Comparison of ENCODE assay signal across 30 cellular contexts in the genomic region with DNA sequence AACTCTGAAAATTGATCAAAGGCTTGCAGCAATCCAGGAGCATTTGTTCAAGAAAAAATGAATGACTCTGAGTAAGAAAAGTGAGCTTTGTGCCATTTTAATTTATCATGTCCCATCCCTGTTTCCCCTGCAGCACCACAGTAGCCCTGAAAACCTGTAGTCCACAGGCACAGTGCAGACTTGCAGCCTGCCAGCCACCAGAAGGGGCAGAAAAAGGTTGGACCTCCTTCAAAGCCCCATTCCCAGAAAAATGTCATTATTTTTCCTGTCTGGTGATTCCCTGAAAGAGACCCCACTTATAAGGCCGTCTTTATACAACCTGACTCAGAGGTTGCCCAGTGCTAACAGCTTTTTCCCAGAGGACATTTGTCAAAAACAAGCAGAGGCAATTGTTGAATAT.
DNase-seq lines count a peak whose midpoint lies in the region; ATAC-seq and TF ChIP-seq lines count a peak whose summit lies in the region.
"Had no signal": no experiment of that assay in that cellular context is flagged by ENCODE, and none has a peak within 500 bp of the region (broad histone marks: within the 10 kb centered on the region; RNA-seq: fewer than 3 reads in every experiment).

No MANE protein-coding gene starts in this region.

- DNase-seq in GM23338 (ENCODE audit: low spot score) (peak; percentile 18), NCI-H2081 treated with DMSO at 0.1 percent for 48 hours (lab: John Stamatoyannopoulos, UW) (peak; percentile 41), SK-MEL-5 (ENCODE audit: low read depth, low spot score) (peak; percentile 24), neural progenitor cell (ENCODE audit: low spot score) (peak; percentile 26), lower lobe of right lung (no peak), hepatocyte (ENCODE audit: low spot score) (no peak)
- DNase-seq: ACHN; activated CD4-positive, alpha-beta memory T cell treated with anti-CD3 and anti-CD28 coated beads for 36 hours; activated CD4-positive, CD25-positive, alpha-beta regulatory T cell treated with anti-CD3 and anti-CD28 coated beads, Interleukin-2, amount 50 U/mL, for 72 hours; Kasumi-1; NCI-H2171 treated with DMSO at 0.1 percent for 48 hours; NCI-H524; NK-92 treated with Interleukin-12 subunit alpha and Interleukin-12 subunit beta, amount 100 ng/mL, for 24 hours; PC-9; right cardiac atrium; stimulated activated CD4-positive, alpha-beta T cell treated with anti-CD3 and anti-CD28 coated beads, Interleukin-1b, Interleukin-23, amount 100 ng/mL, for 48 hours; stimulated activated naive CD4-positive, alpha-beta T cell treated with Interleukin-2 at 50 U/mL for 16 hours had no signal

- WGBS in hepatocyte (ENCODE audit: low lambda C conversion rate, missing lambda C conversion rate): 48% methylated on average over 1 of the region's 1 CpG

- H3K27ac ChIP-seq in GM23338 (ENCODE audit: low read depth) (no peak overlapping the region), neural progenitor cell (no peak overlapping the region), lower lobe of right lung (no peak overlapping the region), hepatocyte (no peak overlapping the region)
- H3K27ac ChIP-seq: breast epithelium, HL-60, parathyroid adenoma, PC-9 had no signal

- H3K9ac ChIP-seq in neural progenitor cell: no peak overlapping the region
- H3K9ac ChIP-seq: parathyroid adenoma had no signal

- TF ChIP-seq CTCF in GM23338 (conservative IDR thresholded peaks at IDR 0.05; ENCODE audit: low read depth in 2 of 2) (peak in 1 of 2 experiments; percentile 15; a peak in 1 of 4 replicates), neural progenitor cell (IDR thresholded peaks at IDR 0.05) (peak; percentile 17), lower lobe of right lung (IDR thresholded peaks at IDR 0.05) (no peak), hepatocyte (IDR thresholded peaks at IDR 0.05; ENCODE audit: poor library complexity) (no peak)

- intact Hi-C loops in lower lobe of right lung (cut with DNase I): no loop called here

- H3K27me3 ChIP-seq in GM23338 (ENCODE audit: insufficient read depth): no peaks in the 10 kb centered on the region
- H3K27me3 ChIP-seq in neural progenitor cell: no peaks in the 10 kb centered on the region
- no peaks in the 10 kb centered on the region for H3K27me3 ChIP-seq in lower lobe of right lung (ENCODE audit: low read depth)
- H3K27me3 ChIP-seq in hepatocyte: no peaks in the 10 kb centered on the region
- H3K27me3 ChIP-seq: breast epithelium had no signal

- H3K36me3 Mint-ChIP-seq in GM23338 (ENCODE audit: low read depth) (peaks cover 2% of the 10 kb centered on the region; the same call in 2 of the 3 replicates), neural progenitor cell (no peaks in the 10 kb centered on the region)
- H3K36me3 Mint-ChIP-seq: activated CD4-positive, alpha-beta memory T cell treated with anti-CD3 and anti-CD28 coated beads for 36 hours had no signal

- H3K4me2 ChIP-seq in GM23338 (no peak overlapping the region), neural progenitor cell (peak overlapping the region; percentile 21), hepatocyte (no peak overlapping the region)
- H3K4me2 ChIP-seq: PC-9, smooth muscle cell had no signal

- no peaks in the 10 kb centered on the region for H4K20me1 ChIP-seq in GM23338 (replicated peaks; ENCODE audit: insufficient read depth)
- H4K20me1 ChIP-seq in neural progenitor cell (ENCODE audit: low read depth): no peaks in the 10 kb centered on the region
- no peaks in the 10 kb centered on the region for H4K20me1 ChIP-seq in hepatocyte (ENCODE audit: insufficient read depth, poor library complexity, severe bottlenecking)

- H3K27ac Mint-ChIP-seq in GM23338: no peak overlapping the region
- H3K27ac Mint-ChIP-seq in neural progenitor cell: no peak overlapping the region
- H3K27ac Mint-ChIP-seq: activated CD4-positive, alpha-beta memory T cell treated with anti-CD3 and anti-CD28 coated beads for 36 hours; activated naive CD8-positive, alpha-beta T cell; B cell had no signal

- no peaks in the 10 kb centered on the region for H3K9me3 Mint-ChIP-seq in GM23338
- no peaks in the 10 kb centered on the region for H3K9me3 Mint-ChIP-seq in neural progenitor cell
- H3K9me3 Mint-ChIP-seq: activated CD4-positive, alpha-beta memory T cell treated with anti-CD3 and anti-CD28 coated beads for 36 hours; neural crest cell had no signal

- H3K27me3 Mint-ChIP-seq in GM23338 (ENCODE audit: insufficient read depth, low read depth, poor library complexity) (peaks cover 1% of the 10 kb centered on the region), neural progenitor cell (ENCODE audit: insufficient read depth, low read depth) (peaks cover 2% of the 10 kb centered on the region)
- H3K27me3 Mint-ChIP-seq: activated CD4-positive, alpha-beta memory T cell treated with anti-CD3 and anti-CD28 coated beads for 36 hours; activated naive CD8-positive, alpha-beta T cell; B cell had no signal

- peak; percentile 20 for ATAC-seq in GM23338
- ATAC-seq in lower lobe of right lung: no peak
- ATAC-seq in HG03520 (IDR thresholded peaks at IDR 0.05; ENCODE audit: unreplicated experiment): no peak
- ATAC-seq: GM12878, HepG2, left lobe of liver, right cardiac atrium, Right ventricle myocardium inferior, SK-N-SH treated with all-trans-retinoic acid at 6 μM for 48 hours had no signal

- in situ Hi-C loops in SK-MEL-5 (cut with HindIII; ENCODE audit: low pct_unique_long_range_greater_than_20kb, low sequenced_read_pairs): no loop called here

- H3K4me1 ChIP-seq in GM23338 (ENCODE audit: insufficient read depth) (peaks cover 9% of the 10 kb centered on the region), neural progenitor cell (peaks cover 22% of the 10 kb centered on the region), lower lobe of right lung (no peaks in the 10 kb centered on the region), hepatocyte (ENCODE audit: insufficient read depth) (peaks cover 8% of the 10 kb centered on the region)
- H3K4me1 ChIP-seq: breast epithelium, parathyroid adenoma had no signal

- H3K4me3 Mint-ChIP-seq in GM23338: no peak overlapping the region
- H3K4me3 Mint-ChIP-seq in neural progenitor cell: no peak overlapping the region
- H3K4me3 Mint-ChIP-seq: activated CD4-positive, alpha-beta memory T cell treated with anti-CD3 and anti-CD28 coated beads for 36 hours; activated naive CD8-positive, alpha-beta T cell; B cell; neural crest cell had no signal

- H3F3A ChIP-seq in GM23338 (replicated peaks; ENCODE audit: low read depth): peaks cover 5% of the 10 kb centered on the region
- H3F3A ChIP-seq in neural progenitor cell (ENCODE audit: low read depth): peaks cover 15% of the 10 kb centered on the region

- H3K9me3 ChIP-seq in neural progenitor cell (ENCODE audit: low read depth) (no peaks in the 10 kb centered on the region), lower lobe of right lung (no peaks in the 10 kb centered on the region), hepatocyte (ENCODE audit: low read depth) (no peaks in the 10 kb centered on the region)
- H3K9me3 ChIP-seq: breast epithelium had no signal

- H3K9me2 ChIP-seq in GM23338 (ENCODE audit: insufficient read depth) (no peaks in the 10 kb centered on the region), hepatocyte (replicated peaks; ENCODE audit: insufficient read depth) (no peaks in the 10 kb centered on the region)

- H3K36me3 ChIP-seq in GM23338 (ENCODE audit: insufficient read depth): no peaks in the 10 kb centered on the region
- no peaks in the 10 kb centered on the region for H3K36me3 ChIP-seq in neural progenitor cell
- H3K36me3 ChIP-seq in lower lobe of right lung: no peaks in the 10 kb centered on the region
- no peaks in the 10 kb centered on the region for H3K36me3 ChIP-seq in hepatocyte (replicated peaks; ENCODE audit: insufficient read depth, low read depth)
- H3K36me3 ChIP-seq: breast epithelium had no signal

- H3K4me1 Mint-ChIP-seq in GM23338 (peaks cover 26% of the 10 kb centered on the region), neural progenitor cell (peaks cover 23% of the 10 kb centered on the region)
- H3K4me1 Mint-ChIP-seq: B cell had no signal

- H3K79me2 ChIP-seq in GM23338 (replicated peaks; ENCODE audit: insufficient read depth): no peaks in the 10 kb centered on the region
- no peaks in the 10 kb centered on the region for H3K79me2 ChIP-seq in neural progenitor cell (ENCODE audit: low read depth)
- no peaks in the 10 kb centered on the region for H3K79me2 ChIP-seq in hepatocyte
- H3K79me2 ChIP-seq: parathyroid adenoma had no signal

- H3K4me3 ChIP-seq in GM23338 (no peak overlapping the region), neural progenitor cell (no peak overlapping the region), lower lobe of right lung (no peak overlapping the region), hepatocyte (no peak overlapping the region)
- H3K4me3 ChIP-seq: breast epithelium, GM12878, PC-9, smooth muscle cell had no signal

- no peak overlapping the region for H2AFZ ChIP-seq in GM23338
- H2AFZ ChIP-seq in neural progenitor cell (replicated peaks): no peak overlapping the region
- H2AFZ ChIP-seq in hepatocyte: no peak overlapping the region
- H2AFZ ChIP-seq: parathyroid adenoma, PC-9 had no signal

TF ChIP-seq in GM23338, 12 proteins besides CTCF, POLR2A, EP300 and RAD21:
- TF ChIP-seq CREB1 (CRISPR knock-in tag; IDR thresholded peaks at IDR 0.05; ENCODE audit: low read depth): no peak
- TF ChIP-seq, protein P1, sequence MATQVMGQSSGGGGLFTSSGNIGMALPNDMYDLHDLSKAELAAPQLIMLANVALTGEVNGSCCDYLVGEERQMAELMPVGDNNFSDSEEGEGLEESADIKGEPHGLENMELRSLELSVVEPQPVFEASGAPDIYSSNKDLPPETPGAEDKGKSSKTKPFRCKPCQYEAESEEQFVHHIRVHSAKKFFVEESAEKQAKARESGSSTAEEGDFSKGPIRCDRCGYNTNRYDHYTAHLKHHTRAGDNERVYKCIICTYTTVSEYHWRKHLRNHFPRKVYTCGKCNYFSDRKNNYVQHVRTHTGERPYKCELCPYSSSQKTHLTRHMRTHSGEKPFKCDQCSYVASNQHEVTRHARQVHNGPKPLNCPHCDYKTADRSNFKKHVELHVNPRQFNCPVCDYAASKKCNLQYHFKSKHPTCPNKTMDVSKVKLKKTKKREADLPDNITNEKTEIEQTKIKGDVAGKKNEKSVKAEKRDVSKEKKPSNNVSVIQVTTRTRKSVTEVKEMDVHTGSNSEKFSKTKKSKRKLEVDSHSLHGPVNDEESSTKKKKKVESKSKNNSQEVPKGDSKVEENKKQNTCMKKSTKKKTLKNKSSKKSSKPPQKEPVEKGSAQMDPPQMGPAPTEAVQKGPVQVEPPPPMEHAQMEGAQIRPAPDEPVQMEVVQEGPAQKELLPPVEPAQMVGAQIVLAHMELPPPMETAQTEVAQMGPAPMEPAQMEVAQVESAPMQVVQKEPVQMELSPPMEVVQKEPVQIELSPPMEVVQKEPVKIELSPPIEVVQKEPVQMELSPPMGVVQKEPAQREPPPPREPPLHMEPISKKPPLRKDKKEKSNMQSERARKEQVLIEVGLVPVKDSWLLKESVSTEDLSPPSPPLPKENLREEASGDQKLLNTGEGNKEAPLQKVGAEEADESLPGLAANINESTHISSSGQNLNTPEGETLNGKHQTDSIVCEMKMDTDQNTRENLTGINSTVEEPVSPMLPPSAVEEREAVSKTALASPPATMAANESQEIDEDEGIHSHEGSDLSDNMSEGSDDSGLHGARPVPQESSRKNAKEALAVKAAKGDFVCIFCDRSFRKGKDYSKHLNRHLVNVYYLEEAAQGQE (IDR thresholded peaks at IDR 0.05; ENCODE audit: unreplicated experiment): no peak
- no peak for TF ChIP-seq EZH2phosphoT487 (IDR thresholded peaks at IDR 0.05; ENCODE audit: unreplicated experiment)

Comparison
In these comparisons a context has a peak if more than half of its experiments do, and no peak if none do; other contexts are left out.
1. DNase-seq: peak in GM23338 (single experiment), NCI-H2081 treated with DMSO at 0.1 percent for 48 hours (single experiment), SK-MEL-5 (single experiment) and neural progenitor cell (single experiment); none in lower lobe of right lung (single experiment) and hepatocyte (single experiment).